Comparison of ENCODE assay signal across 25 cellular contexts in genomic region chr3:76039431-76039830, GRCh38.
DNase-seq lines count a peak whose midpoint lies in the region; ATAC-seq and TF ChIP-seq lines count a peak whose summit lies in the region.
"Had no signal": no experiment of that assay in that cellular context is flagged by ENCODE, and none has a peak within 500 bp of the region (broad histone marks: within the 10 kb centered on the region; RNA-seq: fewer than 3 reads in every experiment).

No MANE protein-coding gene starts in this region.

- H3K4me3 Mint-ChIP-seq in GM23338 (peak overlapping the region; percentile 33; the same call in 1 of the 3 replicates), neural progenitor cell (no peak overlapping the region)
- H3K4me3 Mint-ChIP-seq: activated naive CD8-positive, alpha-beta T cell treated with anti-CD3 and anti-CD28 coated beads for 36 hours; CD4-positive, alpha-beta T cell; endodermal cell; immature natural killer cell had no signal

- H3K79me2 ChIP-seq in GM23338 (replicated peaks; ENCODE audit: insufficient read depth), result no peaks in the 10 kb centered on the region
- no peaks in the 10 kb centered on the region for H3K79me2 ChIP-seq in fibroblast of lung (ENCODE audit: control insufficient read depth, insufficient read depth, low read length)
- no peaks in the 10 kb centered on the region for H3K79me2 ChIP-seq in neural progenitor cell (ENCODE audit: low read depth)

- TF ChIP-seq POLR2A in stomach (IDR thresholded peaks at IDR 0.05), result no peak

- TF ChIP-seq EP300 in stomach (IDR thresholded peaks at IDR 0.05), result no peak

- DNase-seq in GM23338 (ENCODE audit: low spot score) (peak; percentile 58), RWPE2 (ENCODE audit: low spot score) (no peak), fibroblast of lung (ENCODE audit: low read depth in 2 of 2) (peak; percentile 36 to 65), neural progenitor cell (ENCODE audit: low spot score) (no peak), NCI-H2171 treated with DMSO at 0.1 percent for 48 hours (lab: John Stamatoyannopoulos, UW) (no peak), SHP77 (lab: John Stamatoyannopoulos, UW) (no peak), stomach (no peak)
- DNase-seq: activated naive CD8-positive, alpha-beta T cell treated with anti-CD3 and anti-CD28 coated beads for 36 hours; body of pancreas; CD4-positive, alpha-beta T cell; colonic mucosa; DMS153; endodermal cell; heart right ventricle; immature natural killer cell; MM.1S; NCI-H1417 treated with DMSO at 0.1 percent for 48 hours; NCI-H2107; NCI-H526; psoas muscle; SK-N-SH; stimulated activated naive CD4-positive, alpha-beta T cell treated with Interleukin-2 at 50 U/mL for 16 hours had no signal

- ATAC-seq in GM23338, result no peak
- ATAC-seq in RWPE2 (ENCODE audit: low read depth), result peak; percentile 95
- no peak for ATAC-seq in HG02938 (IDR thresholded peaks at IDR 0.05; ENCODE audit: unreplicated experiment)
- ATAC-seq: body of pancreas, heart right ventricle, psoas muscle had no signal

- H3F3A ChIP-seq in GM23338 (replicated peaks; ENCODE audit: low read depth) (no peaks in the 10 kb centered on the region), neural progenitor cell (ENCODE audit: low read depth) (peaks cover 28% of the 10 kb centered on the region)

- peak overlapping the region; percentile 98 for H3K27ac ChIP-seq in GM23338 (ENCODE audit: low read depth)
- peak overlapping the region; percentile 59 for H3K27ac ChIP-seq in RWPE2 (ENCODE audit: poor library complexity, severe bottlenecking)
- H3K27ac ChIP-seq in fibroblast of lung (ENCODE audit: insufficient read depth, low read length), result no peak overlapping the region
- no peak overlapping the region for H3K27ac ChIP-seq in neural progenitor cell
- no peak overlapping the region for H3K27ac ChIP-seq in stomach
- H3K27ac ChIP-seq: body of pancreas, colonic mucosa, heart right ventricle, psoas muscle, VCaP had no signal

- 0 out of 2 replicates have a peak, but pooled peaks cover 3% of the 10 kb centered on the region for H3K9me2 ChIP-seq in GM23338 (ENCODE audit: insufficient read depth)
- H3K9me2 ChIP-seq: SK-N-SH had no signal

- H3K36me3 ChIP-seq in GM23338 (ENCODE audit: insufficient read depth) (no peaks in the 10 kb centered on the region), RWPE2 (ENCODE audit: low read depth) (no peaks in the 10 kb centered on the region), fibroblast of lung (ENCODE audit: control insufficient read depth, insufficient read depth, low read length) (no peaks in the 10 kb centered on the region), neural progenitor cell (peaks cover 4% of the 10 kb centered on the region), stomach (no peaks in the 10 kb centered on the region)
- H3K36me3 ChIP-seq: colonic mucosa, heart right ventricle had no signal

- H2AFZ ChIP-seq in GM23338, result no peak overlapping the region
- H2AFZ ChIP-seq in fibroblast of lung (ENCODE audit: low read length), result no peak overlapping the region
- H2AFZ ChIP-seq in neural progenitor cell (replicated peaks), result peak overlapping the region; percentile 69

- H3K4me2 ChIP-seq in GM23338, result peak overlapping the region; percentile 6
- H3K4me2 ChIP-seq in fibroblast of lung (ENCODE audit: extremely low read depth, insufficient read depth, low read length), result no peak overlapping the region
- H3K4me2 ChIP-seq in neural progenitor cell, result peak overlapping the region; percentile 31
- H3K4me2 ChIP-seq: SK-N-SH had no signal

- no peak overlapping the region for H3K9ac ChIP-seq in fibroblast of lung (ENCODE audit: insufficient read depth, low read length)
- no peak overlapping the region for H3K9ac ChIP-seq in neural progenitor cell
- H3K9ac ChIP-seq: SK-N-SH had no signal

- H3K9me3 ChIP-seq in RWPE2 (ENCODE audit: severe bottlenecking) (no peaks in the 10 kb centered on the region), fibroblast of lung (ENCODE audit: control insufficient read depth, insufficient read depth, low read depth, low read length) (no peaks in the 10 kb centered on the region), neural progenitor cell (ENCODE audit: low read depth) (no peaks in the 10 kb centered on the region), stomach (peaks cover 0 to 5% (median 2%) of the 10 kb centered on the region in 4 donors)
- H3K9me3 ChIP-seq: body of pancreas, colonic mucosa, heart right ventricle, psoas muscle, SK-N-SH had no signal

- intact Hi-C loops in stomach (cut with DNase I; ENCODE audit: low total_unique reads), result no loop called here

- H3K4me1 ChIP-seq in GM23338 (ENCODE audit: insufficient read depth) (peaks cover 51% of the 10 kb centered on the region), RWPE2 (ENCODE audit: insufficient read depth, poor library complexity, severe bottlenecking) (peaks cover 26% of the 10 kb centered on the region), fibroblast of lung (ENCODE audit: control insufficient read depth, extremely low read depth, insufficient read depth, low read length) (no peaks in the 10 kb centered on the region), neural progenitor cell (peaks cover 34% of the 10 kb centered on the region), stomach (peaks cover 0 to 3% (median 0%) of the 10 kb centered on the region in 4 donors)
- H3K4me1 ChIP-seq: body of pancreas, colonic mucosa, heart right ventricle, psoas muscle had no signal

- TF ChIP-seq CTCF in GM23338 (conservative IDR thresholded peaks at IDR 0.05; ENCODE audit: low read depth in 2 of 2) (no peak), RWPE2 (IDR thresholded peaks at IDR 0.05; ENCODE audit: poor library complexity, severe bottlenecking) (no peak), fibroblast of lung (conservative IDR thresholded peaks at IDR 0.05 in 1 of 2, IDR thresholded peaks at IDR 0.05 in 1 of 2; ENCODE audit: low read depth in 1 of 2, low read length in 2 of 2) (no peak), neural progenitor cell (IDR thresholded peaks at IDR 0.05) (no peak), stomach (IDR thresholded peaks at IDR 0.05) (no peak)

- H3K4me1 Mint-ChIP-seq in GM23338 (peaks cover 45% of the 10 kb centered on the region), neural progenitor cell (no peaks in the 10 kb centered on the region)
- H3K4me1 Mint-ChIP-seq: activated naive CD8-positive, alpha-beta T cell treated with anti-CD3 and anti-CD28 coated beads for 36 hours; immature natural killer cell had no signal

- H3K4me3 ChIP-seq in GM23338 (0 out of 2 replicates have a peak overlapping the region, but pooled peaks have one; percentile 0), RWPE2 (ENCODE audit: severe bottlenecking) (no peak overlapping the region), fibroblast of lung (replicated peaks in 1 of 4; ENCODE audit: control extremely low read depth in 1 of 4, insufficient read depth in 1 of 4, low read depth in 3 of 4, low read length in 4 of 4) (no peak overlapping the region), neural progenitor cell (no peak overlapping the region), stomach (no peak overlapping the region)
- H3K4me3 ChIP-seq: body of pancreas, colonic mucosa, heart right ventricle, psoas muscle had no signal

- peaks cover 11% of the 10 kb centered on the region; the same call in 2 of the 3 replicates for H3K36me3 Mint-ChIP-seq in GM23338 (ENCODE audit: low read depth)
- no peaks in the 10 kb centered on the region for H3K36me3 Mint-ChIP-seq in neural progenitor cell
- H3K36me3 Mint-ChIP-seq: activated naive CD8-positive, alpha-beta T cell treated with anti-CD3 and anti-CD28 coated beads for 36 hours had no signal

- no peaks in the 10 kb centered on the region; the same call in 1 of the 3 replicates for H3K9me3 Mint-ChIP-seq in GM23338
- no peaks in the 10 kb centered on the region for H3K9me3 Mint-ChIP-seq in neural progenitor cell
- H3K9me3 Mint-ChIP-seq: endodermal cell had no signal

- H3K27ac Mint-ChIP-seq in GM23338, result no peak overlapping the region; the same call in 1 of the 2 replicates
- no peak overlapping the region for H3K27ac Mint-ChIP-seq in neural progenitor cell
- H3K27ac Mint-ChIP-seq: activated naive CD8-positive, alpha-beta T cell treated with anti-CD3 and anti-CD28 coated beads for 36 hours; activated T-helper 2 cell treated with anti-CD3 and anti-CD28 coated beads, Interferon-gamma antibody, Interleukin-2, Interleukin-4, amounts not matched to agents 10 μg/mL and 5 μg/mL and 100 μg/mL, durations not matched to agents 14 hours and 24 hours and 36 hours; CD4-positive, alpha-beta T cell; endodermal cell; immature natural killer cell had no signal

- H4K20me1 ChIP-seq in GM23338 (replicated peaks; ENCODE audit: insufficient read depth) (no peaks in the 10 kb centered on the region), fibroblast of lung (ENCODE audit: control insufficient read depth, extremely low read depth, insufficient read depth, low read length) (no peaks in the 10 kb centered on the region), neural progenitor cell (ENCODE audit: low read depth) (no peaks in the 10 kb centered on the region)

- H3K27me3 Mint-ChIP-seq in GM23338 (ENCODE audit: insufficient read depth, low read depth, poor library complexity), result peaks cover 2% of the 10 kb centered on the region
- no peaks in the 10 kb centered on the region for H3K27me3 Mint-ChIP-seq in neural progenitor cell (ENCODE audit: insufficient read depth, low read depth)
- H3K27me3 Mint-ChIP-seq: activated naive CD8-positive, alpha-beta T cell treated with anti-CD3 and anti-CD28 coated beads for 36 hours; CD4-positive, alpha-beta T cell had no signal

- H3K27me3 ChIP-seq in GM23338 (ENCODE audit: insufficient read depth) (no peaks in the 10 kb centered on the region), RWPE2 (ENCODE audit: insufficient read depth, poor library complexity, severe bottlenecking) (no peaks in the 10 kb centered on the region), fibroblast of lung (ENCODE audit: control insufficient read depth, insufficient read depth, low read length) (no peaks in the 10 kb centered on the region), neural progenitor cell (no peaks in the 10 kb centered on the region), stomach (no peaks in the 10 kb centered on the region)
- H3K27me3 ChIP-seq: body of pancreas, colonic mucosa had no signal

TF ChIP-seq in GM23338, 12 proteins besides CTCF, POLR2A, EP300 and RAD21 (continues in another document):
- TF ChIP-seq ETS1 (IDR thresholded peaks at IDR 0.05), result 0 out of 2 replicates have a peak, but pooled peaks have one; percentile 9
- no peak for TF ChIP-seq ZNF114 (CRISPR knock-in tag; IDR thresholded peaks at IDR 0.05)
- no peak for TF ChIP-seq POLR2AphosphoS5 (IDR thresholded peaks at IDR 0.05; ENCODE audit: low read depth)
- no peak for TF ChIP-seq EZH2 (IDR thresholded peaks at IDR 0.05; ENCODE audit: low read depth, unreplicated experiment)
- TF ChIP-seq JUNB (IDR thresholded peaks at IDR 0.05; ENCODE audit: unreplicated experiment), result no peak

Comparison
In these comparisons a context has a peak if more than half of its experiments do, and no peak if none do; other contexts are left out.
1. DNase-seq: peak in GM23338 (single experiment) and fibroblast of lung (2 of 2); none in RWPE2 (single experiment), neural progenitor cell (single experiment), NCI-H2171 treated with DMSO at 0.1 percent for 48 hours (single experiment), SHP77 (0 of 2) and stomach (single experiment).
2. H3K27ac ChIP-seq: peak in GM23338 (single experiment) and RWPE2 (single experiment); none in fibroblast of lung (single experiment), neural progenitor cell (single experiment) and stomach (0 of 5).